Comparison of ENCODE assay signal across 13 cellular contexts in genomic region chr3:128806588-128806987, GRCh38.
DNase-seq lines count a peak whose midpoint lies in the region; ATAC-seq and TF ChIP-seq lines count a peak whose summit lies in the region.
"Had no signal": no experiment of that assay in that cellular context is flagged by ENCODE, and none has a peak within 500 bp of the region (broad histone marks: within the 10 kb centered on the region; RNA-seq: fewer than 3 reads in every experiment).

No MANE protein-coding gene starts in this region.

- peaks cover 32% of the 10 kb centered on the region for H3K36me3 ChIP-seq in right atrium auricular region
- H3K36me3 ChIP-seq in RWPE2 (ENCODE audit: low read depth) = peaks cover 69% of the 10 kb centered on the region

- H3K9me3 ChIP-seq in right atrium auricular region (no peaks in the 10 kb centered on the region), RWPE2 (ENCODE audit: severe bottlenecking) (no peaks in the 10 kb centered on the region)

- H3K27me3 Mint-ChIP-seq in immature natural killer cell (ENCODE audit: low read depth in 3 of 3) = peaks cover 0 to 7% (median 0%) of the 10 kb centered on the region in 3 donors
- H3K27me3 Mint-ChIP-seq in stimulated activated naive CD8-positive, alpha-beta T cell treated with anti-CD3 and anti-CD28 coated beads, Interleukin-15, amount 100 ng/mL, for 72 hours = no peaks in the 10 kb centered on the region
- H3K27me3 Mint-ChIP-seq: central memory CD8-positive, alpha-beta T cell had no signal

- H3K27ac Mint-ChIP-seq in immature natural killer cell = peak overlapping the region; percentile 68 to 95 (median 90)
- H3K27ac Mint-ChIP-seq in stimulated activated naive CD8-positive, alpha-beta T cell treated with anti-CD3 and anti-CD28 coated beads, Interleukin-15, amount 100 ng/mL, for 72 hours = peak overlapping the region in 1 of 2 donors; percentile 77

- peaks cover 33 to 51% of the 10 kb centered on the region in 2 donors for H3K4me1 Mint-ChIP-seq in immature natural killer cell
- H3K4me1 Mint-ChIP-seq in stimulated activated naive CD8-positive, alpha-beta T cell treated with anti-CD3 and anti-CD28 coated beads, Interleukin-15, amount 100 ng/mL, for 72 hours = peaks cover 79% of the 10 kb centered on the region

- TF ChIP-seq CTCF in right atrium auricular region (IDR thresholded peaks at IDR 0.05) = no peak
- TF ChIP-seq CTCF in RWPE2 (IDR thresholded peaks at IDR 0.05; ENCODE audit: poor library complexity, severe bottlenecking) = no peak

- H3K27ac ChIP-seq in right atrium auricular region (peak overlapping the region; percentile 79 to 91), RWPE2 (ENCODE audit: poor library complexity, severe bottlenecking) (peak overlapping the region; percentile 36)

- intact Hi-C loops in Right ventricle myocardium superior (cut with DNase I) = no loop called here

- H3K4me3 ChIP-seq in right atrium auricular region (no peak overlapping the region), RWPE2 (ENCODE audit: severe bottlenecking) (no peak overlapping the region)

- no peaks in the 10 kb centered on the region for H3K9me3 Mint-ChIP-seq in immature natural killer cell
- H3K9me3 Mint-ChIP-seq in stimulated activated naive CD8-positive, alpha-beta T cell treated with anti-CD3 and anti-CD28 coated beads, Interleukin-15, amount 100 ng/mL, for 72 hours = no peaks in the 10 kb centered on the region
- H3K9me3 Mint-ChIP-seq: central memory CD8-positive, alpha-beta T cell had no signal

- peaks cover 4 to 35% (median 15%) of the 10 kb centered on the region in 3 donors for H3K36me3 Mint-ChIP-seq in immature natural killer cell

- DNase-seq in right atrium auricular region (ENCODE audit: low spot score) (no peak), Right ventricle myocardium superior (no peak), RWPE2 (ENCODE audit: low spot score) (no peak), immature natural killer cell (no peak), ureter (ENCODE audit: low spot score) (no peak)
- no peak for DNase-seq in activated effector memory CD4-positive, alpha-beta T cell treated with Interleukin-2 at 50 U/mL for 16 hours
- DNase-seq in stimulated activated naive CD8-positive, alpha-beta T cell treated with anti-CD3 and anti-CD28 coated beads, Interleukin-15, amount 100 ng/mL, for 72 hours = no peak
- DNase-seq: activated CD8-positive, alpha-beta memory T cell treated with anti-CD3 and anti-CD28 coated beads, Interleukin-2, amount 50 U/mL, for 48 hours; COR-L47; NCI-H1694 treated with DMSO at 0.1 percent for 48 hours; NK-92 treated with Interleukin-12 subunit alpha and Interleukin-12 subunit beta, amount 100 ng/mL, for 24 hours had no signal

- H3K27me3 ChIP-seq in right atrium auricular region (no peaks in the 10 kb centered on the region), RWPE2 (ENCODE audit: insufficient read depth, poor library complexity, severe bottlenecking) (no peaks in the 10 kb centered on the region)

- peaks cover 0 to 79% of the 10 kb centered on the region in 2 donors for H3K4me1 ChIP-seq in right atrium auricular region
- peaks cover 28% of the 10 kb centered on the region for H3K4me1 ChIP-seq in RWPE2 (ENCODE audit: insufficient read depth, poor library complexity, severe bottlenecking)

- ATAC-seq in Right ventricle myocardium superior (ENCODE audit: poor library complexity) = no peak
- no peak for ATAC-seq in RWPE2 (ENCODE audit: low read depth)
- ATAC-seq in GM19455 (IDR thresholded peaks at IDR 0.05; ENCODE audit: unreplicated experiment) = no peak
- no peak for ATAC-seq in stimulated activated naive CD8-positive, alpha-beta T cell treated with anti-CD3 and anti-CD28 coated beads, Interleukin-15, amount 100 ng/mL, for 72 hours

- H3K4me3 Mint-ChIP-seq in immature natural killer cell = no peak overlapping the region
- H3K4me3 Mint-ChIP-seq in stimulated activated naive CD8-positive, alpha-beta T cell treated with anti-CD3 and anti-CD28 coated beads, Interleukin-15, amount 100 ng/mL, for 72 hours = no peak overlapping the region
- H3K4me3 Mint-ChIP-seq: central memory CD8-positive, alpha-beta T cell had no signal
